Comparison of ENCODE assay signal across 5 cellular contexts in genomic region chr19:56098237-56098636, GRCh38. TPM values are rescaled to one million over a fixed set of nuclear protein-coding genes. Genes with fewer than 3 reads are reported as not detected.
A peak's percentile ranks its signal among the peaks of the same experiment; 100 is the strongest.
DNase-seq lines count a peak whose midpoint lies in the region; ATAC-seq lines count a peak whose summit lies in the region.
"Not testable (repeated sequence)": the region's sequence is repeated elsewhere in the genome, so short reads cannot be mapped to it uniquely, and the experiment has no call there.

No MANE protein-coding gene starts in this region.

- not testable (repeated sequence) for H3K27me3 ChIP-seq in BLaER1 treated with 17β-estradiol and CSF1 and Interleukin-3, amounts not matched to agents 10 nM and 100 nM; H7 (ENCODE audit: control insufficient read depth, insufficient read depth, low read length)

- DNase-seq in H7 (peak; percentile 39), Right ventricle myocardium inferior (ENCODE audit: missing footprints) (peak; percentile 20)
- DNase-seq in natural killer cell treated with Interleukin-12 subunit alpha and Interleukin-12 subunit beta and Interleukin-15 and Interleukin-18, amount 100 ng/mL, for 72 hours (ENCODE audit: low spot score), result peak; percentile 37
- DNase-seq in sciatic nerve (ENCODE audit: low spot score), result not testable (repeated sequence)

- H4K20me1 ChIP-seq in BLaER1 treated with 17β-estradiol and CSF1 and Interleukin-3, amounts not matched to agents 10 nM and 100 nM, result peaks cover 48 to 100% (median 85%) of the 10 kb centered on the region in 11 experiments

- H3K36me3 Mint-ChIP-seq in natural killer cell treated with Interleukin-12 subunit alpha and Interleukin-12 subunit beta and Interleukin-15 and Interleukin-18, amount 100 ng/mL, for 72 hours, result not testable (repeated sequence)

- H3K36me3 ChIP-seq in BLaER1 treated with 17β-estradiol and CSF1 and Interleukin-3, amounts not matched to agents 10 nM and 100 nM, result peaks cover 94 to 100% (median 98%) of the 10 kb centered on the region in 11 experiments
- H3K36me3 ChIP-seq in H7 (replicated peaks; ENCODE audit: control insufficient read depth, insufficient read depth, low read length), result not testable (repeated sequence)

- intact Hi-C loops in Right ventricle myocardium inferior (cut with DNase I); sciatic nerve (cut with DNase I): not testable (repeated sequence)

- H3K9me3 Mint-ChIP-seq in natural killer cell treated with Interleukin-12 subunit alpha and Interleukin-12 subunit beta and Interleukin-15 and Interleukin-18, amount 100 ng/mL, for 72 hours, result not testable (repeated sequence)

- not testable (repeated sequence) for H3K27me3 Mint-ChIP-seq in natural killer cell treated with Interleukin-12 subunit alpha and Interleukin-12 subunit beta and Interleukin-15 and Interleukin-18, amount 100 ng/mL, for 72 hours

- H3K27ac Mint-ChIP-seq in natural killer cell treated with Interleukin-12 subunit alpha and Interleukin-12 subunit beta and Interleukin-15 and Interleukin-18, amount 100 ng/mL, for 72 hours, result not testable (repeated sequence)

- H3K4me3 Mint-ChIP-seq in natural killer cell treated with Interleukin-12 subunit alpha and Interleukin-12 subunit beta and Interleukin-15 and Interleukin-18, amount 100 ng/mL, for 72 hours, result not testable (repeated sequence)

- H3K9me3 ChIP-seq in BLaER1 treated with 17β-estradiol and CSF1 and Interleukin-3, amounts not matched to agents 10 nM and 100 nM (replicated peaks in 1 of 11), result peaks cover 0 to 28% (median 19%) of the 10 kb centered on the region in 11 experiments; a peak in 19 of 22 replicates

- H3K4me3 ChIP-seq in BLaER1 treated with 17β-estradiol and CSF1 and Interleukin-3, amounts not matched to agents 10 nM and 100 nM; H7 (ENCODE audit: insufficient read depth, low read depth, low read length): not testable (repeated sequence)

- H3K4me1 Mint-ChIP-seq in natural killer cell treated with Interleukin-12 subunit alpha and Interleukin-12 subunit beta and Interleukin-15 and Interleukin-18, amount 100 ng/mL, for 72 hours (ENCODE audit: low read depth in 2 of 2), result peaks cover 0 to 16% of the 10 kb centered on the region in 2 donors

- peak overlapping the region in 2 of 11 experiments; percentile 13 to 27; a peak in 1 of 22 replicates for H3K9ac ChIP-seq in BLaER1 treated with 17β-estradiol and CSF1 and Interleukin-3, amounts not matched to agents 10 nM and 100 nM

- peaks cover 5 to 41% (median 30%) of the 10 kb centered on the region in 10 experiments; a peak in 18 of 20 replicates for H3K4me1 ChIP-seq in BLaER1 treated with 17β-estradiol and CSF1 and Interleukin-3, amounts not matched to agents 10 nM and 100 nM

- H3K27ac ChIP-seq in BLaER1 treated with 17β-estradiol and CSF1 and Interleukin-3, amounts not matched to agents 10 nM and 100 nM, result peak overlapping the region in 2 of 11 experiments; percentile 14 to 36; a peak in 2 of 22 replicates

- H3K4me2 ChIP-seq in BLaER1 treated with 17β-estradiol and CSF1 and Interleukin-3, amounts not matched to agents 10 nM and 100 nM, result peak overlapping the region in 7 of 11 experiments; percentile 1 to 68 (median 47); a peak in 10 of 22 replicates

- not testable (repeated sequence) for ATAC-seq in Right ventricle myocardium inferior; natural killer cell treated with Interleukin-12 subunit alpha and Interleukin-12 subunit beta and Interleukin-15 and Interleukin-18, amount 100 ng/mL, for 72 hours
- ATAC-seq in sciatic nerve, result peak; percentile 21

RNA-seq across cellular contexts. Expression of gene ZNF787, which starts 22.9 kb away (rescaled TPM):
- 84.2 and 95.4 TPM in 2 replicates for total RNA-seq in H7 (2014; rRNA removed; shearing (Covaris generic))
- total RNA-seq in Right ventricle myocardium inferior, result 35.3 TPM
- total RNA-seq in natural killer cell treated with Interleukin-12 subunit alpha and Interleukin-12 subunit beta and Interleukin-15 and Interleukin-18, amount 100 ng/mL, for 72 hours, result 10 to 100 TPM; 39.2 to 60.6 TPM
- 24.6 TPM for total RNA-seq in sciatic nerve

RNA-seq across cellular contexts. Expression of gene ZNF444, which starts 42.9 kb away (rescaled TPM):
- total RNA-seq in H7 (2014; rRNA removed; shearing (Covaris generic)), result 60.9 and 63.4 TPM in 2 replicates
- total RNA-seq in Right ventricle myocardium inferior (29.1 TPM), sciatic nerve (32.5 TPM)
- total RNA-seq in natural killer cell treated with Interleukin-12 subunit alpha and Interleukin-12 subunit beta and Interleukin-15 and Interleukin-18, amount 100 ng/mL, for 72 hours, result 10 to 100 TPM; 23.2 to 50.6 TPM
